ENCODE assay signal across 1 cellular context in the genomic region with DNA sequence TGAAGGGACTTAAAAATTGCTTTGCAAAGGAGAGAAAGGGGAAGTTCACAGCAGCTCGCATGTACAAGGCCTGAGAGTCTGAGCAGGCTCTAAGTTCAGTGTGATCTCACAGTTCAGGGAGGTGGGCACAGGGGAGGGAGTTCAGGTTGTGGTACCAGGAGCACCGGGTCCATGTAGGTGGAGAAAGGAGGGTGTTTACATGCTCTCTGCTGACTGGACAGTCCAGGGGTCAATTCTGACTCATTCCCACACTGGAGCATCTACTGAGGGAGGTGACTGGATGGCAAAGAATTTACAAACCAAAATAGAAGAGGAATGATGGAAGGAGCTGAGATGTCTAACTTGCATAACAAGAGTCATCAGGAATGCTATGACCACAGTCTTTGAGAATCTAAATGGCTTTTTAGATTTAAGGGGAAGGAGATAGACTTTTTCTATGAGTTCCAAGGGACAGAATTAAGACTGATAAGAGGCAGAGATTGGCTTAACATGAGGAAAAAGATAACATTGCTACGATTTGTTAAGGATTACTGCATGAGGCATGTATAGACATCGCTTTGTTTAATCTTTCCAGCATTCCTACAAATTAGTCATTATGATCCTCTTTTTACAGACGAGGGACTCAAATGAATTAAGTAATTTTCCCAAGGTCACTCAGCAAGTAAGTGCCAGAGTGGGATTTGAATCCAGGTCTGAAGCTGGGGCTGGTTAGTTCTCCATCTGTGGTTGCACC.
A peak's percentile ranks its signal among the peaks of the same experiment; 100 is the strongest.
TF ChIP-seq lines count a peak whose summit lies in the region.

No MANE protein-coding gene starts in this region.

TF ChIP-seq in HepG2, 621 proteins besides CTCF, POLR2A, EP300 and RAD21 (continued from another document and continues in another):
- TF ChIP-seq HMG20A (CRISPR knock-in tag; IDR thresholded peaks at IDR 0.05; ENCODE audit: borderline replicate concordance) (no peak; the same call in 1 of the 2 replicates), AHR (CRISPR knock-in tag; IDR thresholded peaks at IDR 0.05) (no peak), ZNF136 (CRISPR knock-in tag; IDR thresholded peaks at IDR 0.05; ENCODE audit: low read depth) (no peak), ZNF317 (CRISPR knock-in tag; IDR thresholded peaks at IDR 0.05) (no peak), RFX3 (CRISPR knock-in tag; IDR thresholded peaks at IDR 0.05) (no peak), CREM (IDR thresholded peaks at IDR 0.05) (peak; percentile 48; the same call in 1 of the 2 replicates), CREM (CRISPR knock-in tag; IDR thresholded peaks at IDR 0.05) (no peak), KLF13 (CRISPR knock-in tag; IDR thresholded peaks at IDR 0.05) (no peak), TEAD2 (CRISPR knock-in tag; IDR thresholded peaks at IDR 0.05) (no peak), CENPT (CRISPR knock-in tag; IDR thresholded peaks at IDR 0.05; ENCODE audit: low read depth) (no peak), ZNF547 (CRISPR knock-in tag; IDR thresholded peaks at IDR 0.05) (no peak), SP1 (IDR thresholded peaks at IDR 0.05) (no peak), SP1 (CRISPR knock-in tag; IDR thresholded peaks at IDR 0.05) (peak; percentile 23; the same call in 1 of the 2 replicates), ZNF274 (CRISPR knock-in tag; IDR thresholded peaks at IDR 0.05) (no peak), NFATC3 (CRISPR knock-in tag; IDR thresholded peaks at IDR 0.05) (no peak), ZBTB8A (CRISPR knock-in tag; IDR thresholded peaks at IDR 0.05; ENCODE audit: borderline replicate concordance, low read depth) (no peak), SIN3A (IDR thresholded peaks at IDR 0.05; ENCODE audit: borderline replicate concordance, low read depth, low read length) (no peak), NR2F6 (IDR thresholded peaks at IDR 0.05) (peak; percentile 36; the same call in 1 of the 2 replicates), NR2F6 (CRISPR knock-in tag; IDR thresholded peaks at IDR 0.05) (peak; percentile 82), ZNF788 (CRISPR knock-in tag; IDR thresholded peaks at IDR 0.05; ENCODE audit: borderline replicate concordance) (no peak; the same call in 1 of the 2 replicates), HNRNPLL (IDR thresholded peaks at IDR 0.05; ENCODE audit: low read depth, low read length, poor library complexity, severe bottlenecking) (no peak), ZNF207 (IDR thresholded peaks at IDR 0.05; ENCODE audit: borderline replicate concordance) (no peak), ZNF292 (CRISPR knock-in tag; IDR thresholded peaks at IDR 0.05; ENCODE audit: borderline replicate concordance, low read depth) (peak; percentile 38; the same call in 1 of the 2 replicates), MBD4 (IDR thresholded peaks at IDR 0.05; ENCODE audit: borderline replicate concordance, low read length) (no peak), TBP (CRISPR knock-in tag; IDR thresholded peaks at IDR 0.05) (no peak), THYN1 (CRISPR knock-in tag; IDR thresholded peaks at IDR 0.05; ENCODE audit: borderline replicate concordance, low read depth) (no peak), ZFYVE20 (CRISPR knock-in tag; IDR thresholded peaks at IDR 0.05; ENCODE audit: borderline replicate concordance, low read depth) (no peak), NFYB (CRISPR knock-in tag; IDR thresholded peaks at IDR 0.05) (peak; percentile 58), REPIN1 (CRISPR knock-in tag; IDR thresholded peaks at IDR 0.05; ENCODE audit: borderline replicate concordance, low read depth) (no peak), ZNF33A (CRISPR knock-in tag; IDR thresholded peaks at IDR 0.05; ENCODE audit: borderline replicate concordance) (no peak), SATB2 (CRISPR knock-in tag; IDR thresholded peaks at IDR 0.05) (no peak), SUZ12 (IDR thresholded peaks at IDR 0.05; ENCODE audit: low read depth, low read length) (no peak)
- TF ChIP-seq, protein P1, sequence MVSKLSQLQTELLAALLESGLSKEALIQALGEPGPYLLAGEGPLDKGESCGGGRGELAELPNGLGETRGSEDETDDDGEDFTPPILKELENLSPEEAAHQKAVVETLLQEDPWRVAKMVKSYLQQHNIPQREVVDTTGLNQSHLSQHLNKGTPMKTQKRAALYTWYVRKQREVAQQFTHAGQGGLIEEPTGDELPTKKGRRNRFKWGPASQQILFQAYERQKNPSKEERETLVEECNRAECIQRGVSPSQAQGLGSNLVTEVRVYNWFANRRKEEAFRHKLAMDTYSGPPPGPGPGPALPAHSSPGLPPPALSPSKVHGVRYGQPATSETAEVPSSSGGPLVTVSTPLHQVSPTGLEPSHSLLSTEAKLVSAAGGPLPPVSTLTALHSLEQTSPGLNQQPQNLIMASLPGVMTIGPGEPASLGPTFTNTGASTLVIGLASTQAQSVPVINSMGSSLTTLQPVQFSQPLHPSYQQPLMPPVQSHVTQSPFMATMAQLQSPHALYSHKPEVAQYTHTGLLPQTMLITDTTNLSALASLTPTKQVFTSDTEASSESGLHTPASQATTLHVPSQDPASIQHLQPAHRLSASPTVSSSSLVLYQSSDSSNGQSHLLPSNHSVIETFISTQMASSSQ (IDR thresholded peaks at IDR 0.05; ENCODE audit: low read depth) = no peak
- TF ChIP-seq, protein P1 (CRISPR knock-in tag; IDR thresholded peaks at IDR 0.05; ENCODE audit: borderline replicate concordance) = no peak
- TF ChIP-seq, protein P2, sequence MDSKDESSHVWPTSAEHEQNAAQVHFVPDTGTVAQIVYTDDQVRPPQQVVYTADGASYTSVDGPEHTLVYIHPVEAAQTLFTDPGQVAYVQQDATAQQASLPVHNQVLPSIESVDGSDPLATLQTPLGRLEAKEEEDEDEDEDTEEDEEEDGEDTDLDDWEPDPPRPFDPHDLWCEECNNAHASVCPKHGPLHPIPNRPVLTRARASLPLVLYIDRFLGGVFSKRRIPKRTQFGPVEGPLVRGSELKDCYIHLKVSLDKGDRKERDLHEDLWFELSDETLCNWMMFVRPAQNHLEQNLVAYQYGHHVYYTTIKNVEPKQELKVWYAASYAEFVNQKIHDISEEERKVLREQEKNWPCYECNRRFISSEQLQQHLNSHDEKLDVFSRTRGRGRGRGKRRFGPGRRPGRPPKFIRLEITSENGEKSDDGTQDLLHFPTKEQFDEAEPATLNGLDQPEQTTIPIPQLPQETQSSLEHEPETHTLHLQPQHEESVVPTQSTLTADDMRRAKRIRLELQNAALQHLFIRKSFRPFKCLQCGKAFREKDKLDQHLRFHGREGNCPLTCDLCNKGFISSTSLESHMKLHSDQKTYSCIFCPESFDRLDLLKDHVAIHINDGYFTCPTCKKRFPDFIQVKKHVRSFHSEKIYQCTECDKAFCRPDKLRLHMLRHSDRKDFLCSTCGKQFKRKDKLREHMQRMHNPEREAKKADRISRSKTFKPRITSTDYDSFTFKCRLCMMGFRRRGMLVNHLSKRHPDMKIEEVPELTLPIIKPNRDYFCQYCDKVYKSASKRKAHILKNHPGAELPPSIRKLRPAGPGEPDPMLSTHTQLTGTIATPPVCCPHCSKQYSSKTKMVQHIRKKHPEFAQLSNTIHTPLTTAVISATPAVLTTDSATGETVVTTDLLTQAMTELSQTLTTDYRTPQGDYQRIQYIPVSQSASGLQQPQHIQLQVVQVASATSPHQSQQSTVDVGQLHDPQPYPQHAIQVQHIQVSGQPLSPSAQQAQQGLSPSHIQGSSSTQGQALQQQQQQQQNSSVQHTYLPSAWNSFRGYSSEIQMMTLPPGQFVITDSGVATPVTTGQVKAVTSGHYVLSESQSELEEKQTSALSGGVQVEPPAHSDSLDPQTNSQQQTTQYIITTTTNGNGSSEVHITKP (CRISPR knock-in tag; IDR thresholded peaks at IDR 0.05; ENCODE audit: low read depth) = no peak
- TF ChIP-seq, protein P3, sequence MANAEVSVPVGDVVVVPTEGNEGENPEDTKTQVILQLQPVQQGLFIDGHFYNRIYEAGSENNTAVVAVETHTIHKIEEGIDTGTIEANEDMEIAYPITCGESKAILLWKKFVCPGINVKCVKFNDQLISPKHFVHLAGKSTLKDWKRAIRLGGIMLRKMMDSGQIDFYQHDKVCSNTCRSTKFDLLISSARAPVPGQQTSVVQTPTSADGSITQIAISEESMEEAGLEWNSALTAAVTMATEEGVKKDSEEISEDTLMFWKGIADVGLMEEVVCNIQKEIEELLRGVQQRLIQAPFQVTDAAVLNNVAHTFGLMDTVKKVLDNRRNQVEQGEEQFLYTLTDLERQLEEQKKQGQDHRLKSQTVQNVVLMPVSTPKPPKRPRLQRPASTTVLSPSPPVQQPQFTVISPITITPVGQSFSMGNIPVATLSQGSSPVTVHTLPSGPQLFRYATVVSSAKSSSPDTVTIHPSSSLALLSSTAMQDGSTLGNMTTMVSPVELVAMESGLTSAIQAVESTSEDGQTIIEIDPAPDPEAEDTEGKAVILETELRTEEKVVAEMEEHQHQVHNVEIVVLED (CRISPR knock-in tag; IDR thresholded peaks at IDR 0.05; ENCODE audit: borderline replicate concordance) = no peak
- TF ChIP-seq, protein P4, sequence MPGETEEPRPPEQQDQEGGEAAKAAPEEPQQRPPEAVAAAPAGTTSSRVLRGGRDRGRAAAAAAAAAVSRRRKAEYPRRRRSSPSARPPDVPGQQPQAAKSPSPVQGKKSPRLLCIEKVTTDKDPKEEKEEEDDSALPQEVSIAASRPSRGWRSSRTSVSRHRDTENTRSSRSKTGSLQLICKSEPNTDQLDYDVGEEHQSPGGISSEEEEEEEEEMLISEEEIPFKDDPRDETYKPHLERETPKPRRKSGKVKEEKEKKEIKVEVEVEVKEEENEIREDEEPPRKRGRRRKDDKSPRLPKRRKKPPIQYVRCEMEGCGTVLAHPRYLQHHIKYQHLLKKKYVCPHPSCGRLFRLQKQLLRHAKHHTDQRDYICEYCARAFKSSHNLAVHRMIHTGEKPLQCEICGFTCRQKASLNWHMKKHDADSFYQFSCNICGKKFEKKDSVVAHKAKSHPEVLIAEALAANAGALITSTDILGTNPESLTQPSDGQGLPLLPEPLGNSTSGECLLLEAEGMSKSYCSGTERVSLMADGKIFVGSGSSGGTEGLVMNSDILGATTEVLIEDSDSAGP (CRISPR knock-in tag; IDR thresholded peaks at IDR 0.05; ENCODE audit: borderline replicate concordance) = no peak
- TF ChIP-seq, protein P5, sequence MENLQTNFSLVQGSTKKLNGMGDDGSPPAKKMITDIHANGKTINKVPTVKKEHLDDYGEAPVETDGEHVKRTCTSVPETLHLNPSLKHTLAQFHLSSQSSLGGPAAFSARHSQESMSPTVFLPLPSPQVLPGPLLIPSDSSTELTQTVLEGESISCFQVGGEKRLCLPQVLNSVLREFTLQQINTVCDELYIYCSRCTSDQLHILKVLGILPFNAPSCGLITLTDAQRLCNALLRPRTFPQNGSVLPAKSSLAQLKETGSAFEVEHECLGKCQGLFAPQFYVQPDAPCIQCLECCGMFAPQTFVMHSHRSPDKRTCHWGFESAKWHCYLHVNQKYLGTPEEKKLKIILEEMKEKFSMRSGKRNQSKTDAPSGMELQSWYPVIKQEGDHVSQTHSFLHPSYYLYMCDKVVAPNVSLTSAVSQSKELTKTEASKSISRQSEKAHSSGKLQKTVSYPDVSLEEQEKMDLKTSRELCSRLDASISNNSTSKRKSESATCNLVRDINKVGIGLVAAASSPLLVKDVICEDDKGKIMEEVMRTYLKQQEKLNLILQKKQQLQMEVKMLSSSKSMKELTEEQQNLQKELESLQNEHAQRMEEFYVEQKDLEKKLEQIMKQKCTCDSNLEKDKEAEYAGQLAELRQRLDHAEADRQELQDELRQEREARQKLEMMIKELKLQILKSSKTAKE (CRISPR knock-in tag; IDR thresholded peaks at IDR 0.05; ENCODE audit: borderline replicate concordance) = no peak
- TF ChIP-seq, protein P6, sequence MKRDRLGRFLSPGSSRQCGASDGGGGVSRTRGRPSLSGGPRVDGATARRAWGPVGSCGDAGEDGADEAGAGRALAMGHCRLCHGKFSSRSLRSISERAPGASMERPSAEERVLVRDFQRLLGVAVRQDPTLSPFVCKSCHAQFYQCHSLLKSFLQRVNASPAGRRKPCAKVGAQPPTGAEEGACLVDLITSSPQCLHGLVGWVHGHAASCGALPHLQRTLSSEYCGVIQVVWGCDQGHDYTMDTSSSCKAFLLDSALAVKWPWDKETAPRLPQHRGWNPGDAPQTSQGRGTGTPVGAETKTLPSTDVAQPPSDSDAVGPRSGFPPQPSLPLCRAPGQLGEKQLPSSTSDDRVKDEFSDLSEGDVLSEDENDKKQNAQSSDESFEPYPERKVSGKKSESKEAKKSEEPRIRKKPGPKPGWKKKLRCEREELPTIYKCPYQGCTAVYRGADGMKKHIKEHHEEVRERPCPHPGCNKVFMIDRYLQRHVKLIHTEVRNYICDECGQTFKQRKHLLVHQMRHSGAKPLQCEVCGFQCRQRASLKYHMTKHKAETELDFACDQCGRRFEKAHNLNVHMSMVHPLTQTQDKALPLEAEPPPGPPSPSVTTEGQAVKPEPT (CRISPR knock-in tag; IDR thresholded peaks at IDR 0.05; ENCODE audit: low read depth) = no peak
- TF ChIP-seq, protein P7, sequence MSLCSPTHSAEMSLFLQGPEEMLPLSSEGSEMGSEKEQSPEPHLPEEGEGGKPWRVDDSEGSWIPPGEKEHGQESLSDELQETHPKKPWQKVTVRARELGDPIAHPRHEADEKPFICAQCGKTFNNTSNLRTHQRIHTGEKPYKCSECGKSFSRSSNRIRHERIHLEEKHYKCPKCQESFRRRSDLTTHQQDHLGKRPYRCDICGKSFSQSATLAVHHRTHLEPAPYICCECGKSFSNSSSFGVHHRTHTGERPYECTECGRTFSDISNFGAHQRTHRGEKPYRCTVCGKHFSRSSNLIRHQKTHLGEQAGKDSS (CRISPR knock-in tag; IDR thresholded peaks at IDR 0.05; ENCODE audit: borderline replicate concordance, low read depth) = no peak
- TF ChIP-seq, protein P8, sequence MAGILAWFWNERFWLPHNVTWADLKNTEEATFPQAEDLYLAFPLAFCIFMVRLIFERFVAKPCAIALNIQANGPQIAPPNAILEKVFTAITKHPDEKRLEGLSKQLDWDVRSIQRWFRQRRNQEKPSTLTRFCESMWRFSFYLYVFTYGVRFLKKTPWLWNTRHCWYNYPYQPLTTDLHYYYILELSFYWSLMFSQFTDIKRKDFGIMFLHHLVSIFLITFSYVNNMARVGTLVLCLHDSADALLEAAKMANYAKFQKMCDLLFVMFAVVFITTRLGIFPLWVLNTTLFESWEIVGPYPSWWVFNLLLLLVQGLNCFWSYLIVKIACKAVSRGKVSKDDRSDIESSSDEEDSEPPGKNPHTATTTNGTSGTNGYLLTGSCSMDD (CRISPR knock-in tag; IDR thresholded peaks at IDR 0.05) = no peak
- TF ChIP-seq, protein P9, sequence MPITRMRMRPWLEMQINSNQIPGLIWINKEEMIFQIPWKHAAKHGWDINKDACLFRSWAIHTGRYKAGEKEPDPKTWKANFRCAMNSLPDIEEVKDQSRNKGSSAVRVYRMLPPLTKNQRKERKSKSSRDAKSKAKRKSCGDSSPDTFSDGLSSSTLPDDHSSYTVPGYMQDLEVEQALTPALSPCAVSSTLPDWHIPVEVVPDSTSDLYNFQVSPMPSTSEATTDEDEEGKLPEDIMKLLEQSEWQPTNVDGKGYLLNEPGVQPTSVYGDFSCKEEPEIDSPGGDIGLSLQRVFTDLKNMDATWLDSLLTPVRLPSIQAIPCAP (CRISPR knock-in tag; IDR thresholded peaks at IDR 0.05; ENCODE audit: low read depth) = no peak
